Comparison of ENCODE assay signal across 2 cellular contexts in genomic region chr4:18039113-18039512, GRCh38.
TF ChIP-seq lines count a peak whose summit lies in the region.

No MANE protein-coding gene starts in this region.

TF ChIP-seq in GM12878, 131 proteins besides CTCF, POLR2A, EP300 and RAD21 (continued from another document):
- TF ChIP-seq, protein P1, sequence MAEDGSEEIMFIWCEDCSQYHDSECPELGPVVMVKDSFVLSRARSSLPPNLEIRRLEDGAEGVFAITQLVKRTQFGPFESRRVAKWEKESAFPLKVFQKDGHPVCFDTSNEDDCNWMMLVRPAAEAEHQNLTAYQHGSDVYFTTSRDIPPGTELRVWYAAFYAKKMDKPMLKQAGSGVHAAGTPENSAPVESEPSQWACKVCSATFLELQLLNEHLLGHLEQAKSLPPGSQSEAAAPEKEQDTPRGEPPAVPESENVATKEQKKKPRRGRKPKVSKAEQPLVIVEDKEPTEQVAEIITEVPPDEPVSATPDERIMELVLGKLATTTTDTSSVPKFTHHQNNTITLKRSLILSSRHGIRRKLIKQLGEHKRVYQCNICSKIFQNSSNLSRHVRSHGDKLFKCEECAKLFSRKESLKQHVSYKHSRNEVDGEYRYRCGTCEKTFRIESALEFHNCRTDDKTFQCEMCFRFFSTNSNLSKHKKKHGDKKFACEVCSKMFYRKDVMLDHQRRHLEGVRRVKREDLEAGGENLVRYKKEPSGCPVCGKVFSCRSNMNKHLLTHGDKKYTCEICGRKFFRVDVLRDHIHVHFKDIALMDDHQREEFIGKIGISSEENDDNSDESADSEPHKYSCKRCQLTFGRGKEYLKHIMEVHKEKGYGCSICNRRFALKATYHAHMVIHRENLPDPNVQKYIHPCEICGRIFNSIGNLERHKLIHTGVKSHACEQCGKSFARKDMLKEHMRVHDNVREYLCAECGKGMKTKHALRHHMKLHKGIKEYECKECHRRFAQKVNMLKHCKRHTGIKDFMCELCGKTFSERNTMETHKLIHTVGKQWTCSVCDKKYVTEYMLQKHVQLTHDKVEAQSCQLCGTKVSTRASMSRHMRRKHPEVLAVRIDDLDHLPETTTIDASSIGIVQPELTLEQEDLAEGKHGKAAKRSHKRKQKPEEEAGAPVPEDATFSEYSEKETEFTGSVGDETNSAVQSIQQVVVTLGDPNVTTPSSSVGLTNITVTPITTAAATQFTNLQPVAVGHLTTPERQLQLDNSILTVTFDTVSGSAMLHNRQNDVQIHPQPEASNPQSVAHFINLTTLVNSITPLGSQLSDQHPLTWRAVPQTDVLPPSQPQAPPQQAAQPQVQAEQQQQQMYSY (CRISPR knock-in tag; IDR thresholded peaks at IDR 0.05), result no peak
- TF ChIP-seq, protein P2, sequence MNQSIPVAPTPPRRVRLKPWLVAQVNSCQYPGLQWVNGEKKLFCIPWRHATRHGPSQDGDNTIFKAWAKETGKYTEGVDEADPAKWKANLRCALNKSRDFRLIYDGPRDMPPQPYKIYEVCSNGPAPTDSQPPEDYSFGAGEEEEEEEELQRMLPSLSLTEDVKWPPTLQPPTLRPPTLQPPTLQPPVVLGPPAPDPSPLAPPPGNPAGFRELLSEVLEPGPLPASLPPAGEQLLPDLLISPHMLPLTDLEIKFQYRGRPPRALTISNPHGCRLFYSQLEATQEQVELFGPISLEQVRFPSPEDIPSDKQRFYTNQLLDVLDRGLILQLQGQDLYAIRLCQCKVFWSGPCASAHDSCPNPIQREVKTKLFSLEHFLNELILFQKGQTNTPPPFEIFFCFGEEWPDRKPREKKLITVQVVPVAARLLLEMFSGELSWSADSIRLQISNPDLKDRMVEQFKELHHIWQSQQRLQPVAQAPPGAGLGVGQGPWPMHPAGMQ (IDR thresholded peaks at IDR 0.05; ENCODE audit: borderline replicate concordance), result no peak

TF ChIP-seq in WTC11, 78 proteins besides CTCF, POLR2A, EP300 and RAD21 (continued from another document):
- TF ChIP-seq ZNF532 (CRISPR knock-in tag; IDR thresholded peaks at IDR 0.05; ENCODE audit: borderline replicate concordance) (no peak), FOXP1 (CRISPR knock-in tag; IDR thresholded peaks at IDR 0.05; ENCODE audit: borderline replicate concordance) (no peak), TP53 (CRISPR knock-in tag; IDR thresholded peaks at IDR 0.05) (no peak), ZNF219 (CRISPR knock-in tag; IDR thresholded peaks at IDR 0.05; ENCODE audit: borderline replicate concordance) (no peak), RELA (CRISPR knock-in tag; IDR thresholded peaks at IDR 0.05; ENCODE audit: borderline replicate concordance) (no peak), ZSCAN18 (CRISPR knock-in tag; IDR thresholded peaks at IDR 0.05) (no peak)
